Comparison of ENCODE assay signal across 1 cellular context in genomic region chr3:62238003-62238402, GRCh38.
TF ChIP-seq lines count a peak whose summit lies in the region.

No MANE protein-coding gene starts in this region.

TF ChIP-seq in GM12878, 131 proteins besides CTCF, POLR2A, EP300 and RAD21 (continued from another document):
- TF ChIP-seq MLLT1 (IDR thresholded peaks at IDR 0.05) (no peak), CEBPZ (IDR thresholded peaks at IDR 0.05; ENCODE audit: low read depth, low read length) (no peak), SRF (IDR thresholded peaks at IDR 0.05; ENCODE audit: low read depth in 2 of 2, low read length in 2 of 2) (no peak), E2F8 (IDR thresholded peaks at IDR 0.05; ENCODE audit: low read depth, partially characterized antibody) (no peak), CUX1 (IDR thresholded peaks at IDR 0.05; ENCODE audit: insufficient replicate concordance, low read depth, low read length) (no peak), SMC3 (IDR thresholded peaks at IDR 0.05; ENCODE audit: borderline replicate concordance, low read length) (no peak), EZH2 (IDR thresholded peaks at IDR 0.05; ENCODE audit: borderline replicate concordance, control insufficient read depth, low read depth, low read length) (no peak), E2F4 (IDR thresholded peaks at IDR 0.05; ENCODE audit: low read depth, low read length) (no peak), RFX5 (IDR thresholded peaks at IDR 0.05; ENCODE audit: low read depth, low read length) (no peak), IKZF1 (conservative IDR thresholded peaks at IDR 0.05) (peak; percentile 69)
- TF ChIP-seq, protein P1, sequence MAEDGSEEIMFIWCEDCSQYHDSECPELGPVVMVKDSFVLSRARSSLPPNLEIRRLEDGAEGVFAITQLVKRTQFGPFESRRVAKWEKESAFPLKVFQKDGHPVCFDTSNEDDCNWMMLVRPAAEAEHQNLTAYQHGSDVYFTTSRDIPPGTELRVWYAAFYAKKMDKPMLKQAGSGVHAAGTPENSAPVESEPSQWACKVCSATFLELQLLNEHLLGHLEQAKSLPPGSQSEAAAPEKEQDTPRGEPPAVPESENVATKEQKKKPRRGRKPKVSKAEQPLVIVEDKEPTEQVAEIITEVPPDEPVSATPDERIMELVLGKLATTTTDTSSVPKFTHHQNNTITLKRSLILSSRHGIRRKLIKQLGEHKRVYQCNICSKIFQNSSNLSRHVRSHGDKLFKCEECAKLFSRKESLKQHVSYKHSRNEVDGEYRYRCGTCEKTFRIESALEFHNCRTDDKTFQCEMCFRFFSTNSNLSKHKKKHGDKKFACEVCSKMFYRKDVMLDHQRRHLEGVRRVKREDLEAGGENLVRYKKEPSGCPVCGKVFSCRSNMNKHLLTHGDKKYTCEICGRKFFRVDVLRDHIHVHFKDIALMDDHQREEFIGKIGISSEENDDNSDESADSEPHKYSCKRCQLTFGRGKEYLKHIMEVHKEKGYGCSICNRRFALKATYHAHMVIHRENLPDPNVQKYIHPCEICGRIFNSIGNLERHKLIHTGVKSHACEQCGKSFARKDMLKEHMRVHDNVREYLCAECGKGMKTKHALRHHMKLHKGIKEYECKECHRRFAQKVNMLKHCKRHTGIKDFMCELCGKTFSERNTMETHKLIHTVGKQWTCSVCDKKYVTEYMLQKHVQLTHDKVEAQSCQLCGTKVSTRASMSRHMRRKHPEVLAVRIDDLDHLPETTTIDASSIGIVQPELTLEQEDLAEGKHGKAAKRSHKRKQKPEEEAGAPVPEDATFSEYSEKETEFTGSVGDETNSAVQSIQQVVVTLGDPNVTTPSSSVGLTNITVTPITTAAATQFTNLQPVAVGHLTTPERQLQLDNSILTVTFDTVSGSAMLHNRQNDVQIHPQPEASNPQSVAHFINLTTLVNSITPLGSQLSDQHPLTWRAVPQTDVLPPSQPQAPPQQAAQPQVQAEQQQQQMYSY (CRISPR knock-in tag; IDR thresholded peaks at IDR 0.05) = no peak
- TF ChIP-seq, protein P2, sequence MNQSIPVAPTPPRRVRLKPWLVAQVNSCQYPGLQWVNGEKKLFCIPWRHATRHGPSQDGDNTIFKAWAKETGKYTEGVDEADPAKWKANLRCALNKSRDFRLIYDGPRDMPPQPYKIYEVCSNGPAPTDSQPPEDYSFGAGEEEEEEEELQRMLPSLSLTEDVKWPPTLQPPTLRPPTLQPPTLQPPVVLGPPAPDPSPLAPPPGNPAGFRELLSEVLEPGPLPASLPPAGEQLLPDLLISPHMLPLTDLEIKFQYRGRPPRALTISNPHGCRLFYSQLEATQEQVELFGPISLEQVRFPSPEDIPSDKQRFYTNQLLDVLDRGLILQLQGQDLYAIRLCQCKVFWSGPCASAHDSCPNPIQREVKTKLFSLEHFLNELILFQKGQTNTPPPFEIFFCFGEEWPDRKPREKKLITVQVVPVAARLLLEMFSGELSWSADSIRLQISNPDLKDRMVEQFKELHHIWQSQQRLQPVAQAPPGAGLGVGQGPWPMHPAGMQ (IDR thresholded peaks at IDR 0.05; ENCODE audit: borderline replicate concordance) = no peak
